1 cellular context compared by ENCODE assay signal in genomic region chr6:73521351-73522254, GRCh38.
TF ChIP-seq lines count a peak whose summit lies in the region.

No MANE protein-coding gene starts in this region.

TF ChIP-seq in HepG2, 621 proteins besides CTCF, POLR2A, EP300 and RAD21 (continued from another document and continues in another):
- TF ChIP-seq LRRFIP1 (CRISPR knock-in tag; conservative IDR thresholded peaks at IDR 0.05) (no peak), MXD3 (CRISPR knock-in tag; IDR thresholded peaks at IDR 0.05) (peak; percentile 23; the same call in 1 of the 2 replicates), REXO4 (CRISPR knock-in tag; IDR thresholded peaks at IDR 0.05; ENCODE audit: borderline replicate concordance) (no peak), HNRNPLL (IDR thresholded peaks at IDR 0.05; ENCODE audit: low read depth, low read length, poor library complexity, severe bottlenecking) (peak; percentile 28), EED (CRISPR knock-in tag; IDR thresholded peaks at IDR 0.05) (peak; percentile 72), TEF (CRISPR knock-in tag; IDR thresholded peaks at IDR 0.05) (0 out of 2 replicates have a peak, but pooled peaks have one; percentile 24), AHDC1 (CRISPR knock-in tag; IDR thresholded peaks at IDR 0.05; ENCODE audit: borderline replicate concordance) (peak; percentile 47; the same call in 1 of the 2 replicates), THAP11 (CRISPR knock-in tag; IDR thresholded peaks at IDR 0.05) (no peak; the same call in 1 of the 2 replicates), FOXO1 (CRISPR knock-in tag; IDR thresholded peaks at IDR 0.05) (no peak), MED13 (CRISPR knock-in tag; IDR thresholded peaks at IDR 0.05) (no peak), ZNF563 (CRISPR knock-in tag; IDR thresholded peaks at IDR 0.05) (no peak), ZNF124 (CRISPR knock-in tag; IDR thresholded peaks at IDR 0.05) (peak; percentile 15; the same call in 1 of the 2 replicates), STAG1 (CRISPR knock-in tag; IDR thresholded peaks at IDR 0.05) (no peak), SOX6 (IDR thresholded peaks at IDR 0.05) (no peak), SOX6 (CRISPR knock-in tag; IDR thresholded peaks at IDR 0.05) (peak; percentile 20; the same call in 1 of the 2 replicates), YY1 (IDR thresholded peaks at IDR 0.05; ENCODE audit: insufficient read depth, insufficient replicate concordance, low read depth, low read length) (no peak), NAIF1 (CRISPR knock-in tag; IDR thresholded peaks at IDR 0.05; ENCODE audit: borderline replicate concordance) (no peak), JUN (CRISPR knock-in tag; IDR thresholded peaks at IDR 0.05) (no peak), ZKSCAN5 (CRISPR knock-in tag; IDR thresholded peaks at IDR 0.05) (0 out of 2 replicates have a peak, but pooled peaks have one; percentile 32), ZNF564 (CRISPR knock-in tag; IDR thresholded peaks at IDR 0.05) (peak; percentile 23; the same call in 1 of the 2 replicates), EEA1 (CRISPR knock-in tag; IDR thresholded peaks at IDR 0.05; ENCODE audit: borderline replicate concordance) (peak; percentile 31; the same call in 1 of the 2 replicates), XRCC5 (optimal IDR thresholded peaks at IDR 0.05; ENCODE audit: low read length) (peak; percentile 3), SRSF9 (IDR thresholded peaks at IDR 0.05; ENCODE audit: borderline replicate concordance, insufficient read depth, low read depth, low read length, poor library complexity, severe bottlenecking) (no peak), SMAD3 (CRISPR knock-in tag; IDR thresholded peaks at IDR 0.05) (peak; percentile 17; the same call in 1 of the 2 replicates), ZSCAN25 (CRISPR knock-in tag; IDR thresholded peaks at IDR 0.05) (peak; percentile 97), ZNF687 (CRISPR knock-in tag; IDR thresholded peaks at IDR 0.05) (peak; percentile 67), ZNF556 (CRISPR knock-in tag; IDR thresholded peaks at IDR 0.05; ENCODE audit: borderline replicate concordance) (0 out of 2 replicates have a peak, but pooled peaks have one; percentile 29), CSRNP2 (CRISPR knock-in tag; conservative IDR thresholded peaks at IDR 0.05; ENCODE audit: low read depth) (no peak), ZBTB3 (CRISPR knock-in tag; IDR thresholded peaks at IDR 0.05; ENCODE audit: borderline replicate concordance, low read depth) (0 out of 2 replicates have a peak, but pooled peaks have one; percentile 35), TARDBP (CRISPR knock-in tag; IDR thresholded peaks at IDR 0.05) (peak; percentile 9; the same call in 1 of the 2 replicates), XBP1 (CRISPR knock-in tag; IDR thresholded peaks at IDR 0.05) (peak; percentile 54), NFYB (CRISPR knock-in tag; IDR thresholded peaks at IDR 0.05) (0 out of 2 replicates have a peak, but pooled peaks have one; percentile 16), ZC3H4 (CRISPR knock-in tag; IDR thresholded peaks at IDR 0.05; ENCODE audit: borderline replicate concordance) (peak; percentile 63; the same call in 1 of the 2 replicates), UBTF (CRISPR knock-in tag; IDR thresholded peaks at IDR 0.05) (0 out of 2 replicates have a peak, but pooled peaks have one; percentile 2), ZNF576 (CRISPR knock-in tag; IDR thresholded peaks at IDR 0.05) (no peak), NR0B2 (CRISPR knock-in tag; IDR thresholded peaks at IDR 0.05) (0 out of 2 replicates have a peak, but pooled peaks have one; percentile 17), ZNF510 (CRISPR knock-in tag; IDR thresholded peaks at IDR 0.05; ENCODE audit: low read depth) (peak; percentile 20; the same call in 1 of the 2 replicates), ZC3H13 (CRISPR knock-in tag; IDR thresholded peaks at IDR 0.05) (peak; percentile 42; the same call in 1 of the 2 replicates), ZBTB8A (CRISPR knock-in tag; IDR thresholded peaks at IDR 0.05; ENCODE audit: borderline replicate concordance, low read depth) (0 out of 2 replicates have a peak, but pooled peaks have one; percentile 54), NCOR1 (IDR thresholded peaks at IDR 0.05; ENCODE audit: borderline replicate concordance, low read length) (peak; percentile 16; the same call in 1 of the 2 replicates), ZFP41 (CRISPR knock-in tag; IDR thresholded peaks at IDR 0.05; ENCODE audit: borderline replicate concordance) (peak; percentile 49; the same call in 1 of the 2 replicates)
